29 cellular contexts compared by ENCODE assay signal in the genomic region with DNA sequence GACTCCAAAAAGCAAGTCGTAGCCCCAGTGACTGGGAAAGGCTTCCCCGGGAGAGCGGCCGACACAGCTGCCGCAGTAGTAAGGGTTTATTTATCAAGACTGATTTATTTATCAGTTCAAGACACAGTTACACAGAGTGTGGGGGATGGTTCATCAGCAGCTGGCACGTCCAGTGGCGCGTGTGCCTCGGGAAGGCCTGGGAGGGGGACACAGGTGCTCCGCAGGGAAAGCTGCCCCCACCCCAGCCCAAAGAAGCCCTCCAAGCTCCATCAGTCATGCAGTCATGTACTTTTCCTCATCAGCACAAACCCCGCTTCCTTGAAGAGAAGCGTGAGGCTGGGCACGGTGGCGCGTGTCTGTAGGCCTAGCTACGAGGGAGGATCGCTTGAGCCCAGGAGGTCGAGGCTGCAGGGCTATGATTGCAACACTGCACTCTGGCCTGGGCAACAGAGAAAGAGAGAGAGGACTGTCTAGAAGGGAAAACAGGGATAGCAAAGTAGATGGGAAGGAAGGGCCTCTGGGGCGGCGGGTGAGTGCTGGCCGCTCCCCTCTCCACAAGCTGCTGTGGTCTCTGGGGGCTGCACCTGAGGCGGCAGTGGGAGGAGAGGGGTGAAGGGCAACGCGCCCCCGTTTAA. TPM values are rescaled to one million over a fixed set of nuclear protein-coding genes. Genes with fewer than 3 reads are reported as not detected.
A peak's percentile ranks its signal among the peaks of the same experiment; 100 is the strongest.
DNase-seq lines count a peak whose midpoint lies in the region; FAIRE-seq and TF ChIP-seq lines count a peak whose summit lies in the region.
"Had no signal": no experiment of that assay in that cellular context is flagged by ENCODE, and none has a peak within 500 bp of the region (broad histone marks: within the 10 kb centered on the region; RNA-seq: fewer than 3 reads in every experiment).

No MANE protein-coding gene starts in this region.

- CTCF ChIA-PET in HEK293T (lab: Yijun Ruan, JAX) = no interaction called here

- peaks cover 0 to 82% (median 45%) of the 10 kb centered on the region in 11 experiments; a peak in 17 of 22 replicates for H4K20me1 ChIP-seq in BLaER1 treated with 17β-estradiol and CSF1 and Interleukin-3, amounts not matched to agents 10 nM and 100 nM
- H4K20me1 ChIP-seq in osteoblast (ENCODE audit: insufficient read depth, low read length) = no peaks in the 10 kb centered on the region

- H3K27me3 ChIP-seq in BLaER1 treated with 17β-estradiol and CSF1 and Interleukin-3, amounts not matched to agents 10 nM and 100 nM = peaks cover 0 to 70% (median 0%) of the 10 kb centered on the region in 11 experiments; a peak in 7 of 22 replicates
- peaks cover 10% of the 10 kb centered on the region for H3K27me3 ChIP-seq in osteoblast (ENCODE audit: insufficient read depth, low read length)
- H3K27me3 ChIP-seq: BE2C, breast epithelium, colonic mucosa, MG63, neutrophil, stomach, thyroid gland had no signal

- H3K4me1 ChIP-seq in BLaER1 treated with 17β-estradiol and CSF1 and Interleukin-3, amounts not matched to agents 10 nM and 100 nM = peaks cover 67 to 100% (median 96%) of the 10 kb centered on the region in 10 experiments
- H3K4me1 ChIP-seq in osteoblast (ENCODE audit: insufficient read depth, low read length) = peaks cover 10% of the 10 kb centered on the region
- H3K4me1 ChIP-seq: breast epithelium, Caco-2, colonic mucosa, HAP-1, psoas muscle had no signal

- H3K36me3 Mint-ChIP-seq in glutamatergic neuron (ENCODE audit: unreplicated experiment) = peaks cover 6% of the 10 kb centered on the region
- H3K36me3 Mint-ChIP-seq: activated naive CD4-positive, alpha-beta T cell treated with anti-CD3 and anti-CD28 coated beads, Interleukin-2, amount 10 ng/mL, durations not matched to agents 7 days and 5 days had no signal

- H3K27ac Mint-ChIP-seq in glutamatergic neuron (ENCODE audit: unreplicated experiment) = peak overlapping the region; percentile 84
- H3K27ac Mint-ChIP-seq: activated naive CD4-positive, alpha-beta T cell treated with anti-CD3 and anti-CD28 coated beads, Interleukin-2, amount 10 ng/mL, durations not matched to agents 7 days and 5 days had no signal

- POLR2A ChIA-PET in HEK293T (lab: Yijun Ruan, JAX) = no interaction called here

- FAIRE-seq in H54 (lab: Jason Lieb, UNC) = no peak

- peak overlapping the region in 3 of 10 experiments; percentile 27 to 46 (median 28); a peak in 5 of 20 replicates for H3K4me3 ChIP-seq in BLaER1 treated with 17β-estradiol and CSF1 and Interleukin-3, amounts not matched to agents 10 nM and 100 nM
- H3K4me3 ChIP-seq in NB4 (ENCODE audit: low read depth, low read length) (no peak overlapping the region), osteoblast (ENCODE audit: insufficient read depth, low read length) (no peak overlapping the region)
- H3K4me3 ChIP-seq: breast epithelium, colonic mucosa, HAP-1, MG63, psoas muscle, stomach, thyroid gland had no signal

- no peak for TF ChIP-seq POLR2A in NB4 (IDR thresholded peaks at IDR 0.05; ENCODE audit: extremely low read depth, insufficient read length)
- TF ChIP-seq POLR2A in H54 (IDR thresholded peaks at IDR 0.05; ENCODE audit: low read depth, low read length) = no peak

- H3K9ac ChIP-seq in BLaER1 treated with 17β-estradiol and CSF1 and Interleukin-3, amounts not matched to agents 10 nM and 100 nM = peak overlapping the region in 7 of 11 experiments; percentile 5 to 69 (median 61); a peak in 11 of 22 replicates

- peaks cover 0 to 8% (median under 1%) of the 10 kb centered on the region in 11 experiments; a peak in 12 of 22 replicates for H3K9me3 ChIP-seq in BLaER1 treated with 17β-estradiol and CSF1 and Interleukin-3, amounts not matched to agents 10 nM and 100 nM (replicated peaks in 1 of 11)
- no peaks in the 10 kb centered on the region for H3K9me3 ChIP-seq in osteoblast (ENCODE audit: low read depth, low read length)
- H3K9me3 ChIP-seq: BE2C, breast epithelium, Caco-2, colonic mucosa, HAP-1, MG63, neutrophil, psoas muscle, thyroid gland had no signal

- H3K27me3 Mint-ChIP-seq in glutamatergic neuron (ENCODE audit: unreplicated experiment) = peaks cover 21% of the 10 kb centered on the region
- H3K27me3 Mint-ChIP-seq: activated naive CD4-positive, alpha-beta T cell treated with anti-CD3 and anti-CD28 coated beads, Interleukin-2, amount 10 ng/mL, durations not matched to agents 7 days and 5 days had no signal

- 0 out of 22 replicates have a peak, but pooled peaks cover 0 to 4% (median 0%) of the 10 kb centered on the region in 11 experiments for H3K36me3 ChIP-seq in BLaER1 treated with 17β-estradiol and CSF1 and Interleukin-3, amounts not matched to agents 10 nM and 100 nM
- no peaks in the 10 kb centered on the region for H3K36me3 ChIP-seq in osteoblast (ENCODE audit: insufficient read depth, low read length)
- H3K36me3 ChIP-seq: BE2C, breast epithelium, colonic mucosa, HAP-1, MG63, neutrophil had no signal

- peaks cover 32% of the 10 kb centered on the region for H3K4me1 Mint-ChIP-seq in glutamatergic neuron (ENCODE audit: low read depth, unreplicated experiment)
- H3K4me1 Mint-ChIP-seq: activated naive CD4-positive, alpha-beta T cell treated with anti-CD3 and anti-CD28 coated beads, Interleukin-2, amount 10 ng/mL, durations not matched to agents 7 days and 5 days had no signal

- DNase-seq in NB4 (ENCODE audit: low read depth) (peak; percentile 23), glutamatergic neuron (peak; percentile 12), osteoblast (ENCODE audit: insufficient read length, low spot score, missing footprints) (peak; percentile 78), H54 (ENCODE audit: insufficient read length, low spot score) (no peak), dermis blood vessel endothelial cell (no peak), HEK293T (ENCODE audit: extremely low spot score) (no peak), NCI-H187 (lab: John Stamatoyannopoulos, UW) (no peak)
- DNase-seq: activated naive CD4-positive, alpha-beta T cell treated with anti-CD3 and anti-CD28 coated beads, Interleukin-2, amount 10 ng/mL, durations not matched to agents 7 days and 5 days; BE2C; Caco-2; colonic mucosa; DMS79; effector memory CD4-positive, alpha-beta T cell; erythroblast; GDM1; KG1; kidney glomerular epithelial cell; mesenchymal stem cell; MG63; stimulated activated CD8-positive, alpha-beta memory T cell treated with anti-CD3 and anti-CD28 coated beads, Interleukin-4, amount 100 ng/mL, for 48 hours; stomach; T1000; thyroid gland had no signal

- TF ChIP-seq CTCF in NB4 (IDR thresholded peaks at IDR 0.05; ENCODE audit: low read depth, low read length) = no peak
- no peak for TF ChIP-seq CTCF in glutamatergic neuron (IDR thresholded peaks at IDR 0.05; ENCODE audit: partially characterized antibody, unreplicated experiment)
- TF ChIP-seq CTCF in osteoblast (IDR thresholded peaks at IDR 0.05; ENCODE audit: extremely low read depth, low read depth, low read length) = no peak

- peaks cover 19% of the 10 kb centered on the region for H3K9me3 Mint-ChIP-seq in glutamatergic neuron (ENCODE audit: unreplicated experiment)
- H3K9me3 Mint-ChIP-seq: activated naive CD4-positive, alpha-beta T cell treated with anti-CD3 and anti-CD28 coated beads, Interleukin-2, amount 10 ng/mL, durations not matched to agents 7 days and 5 days; activated T-helper 1 cell treated with anti-CD3 and anti-CD28 coated beads, Interleukin-12 subunit alpha, Interleukin-12 subunit beta, Interleukin-2, Interleukin-4 antibody, amounts not matched to agents 30 ng/mL and 10 ng/mL and 1 ng/mL, durations not matched to agents 14 hours and 24 hours and 36 hours had no signal

- H2AFZ ChIP-seq in osteoblast (ENCODE audit: low read length) = no peak overlapping the region

- peak overlapping the region; percentile 16 for H3K4me3 Mint-ChIP-seq in glutamatergic neuron (ENCODE audit: unreplicated experiment)
- H3K4me3 Mint-ChIP-seq: activated naive CD4-positive, alpha-beta T cell treated with anti-CD3 and anti-CD28 coated beads, Interleukin-2, amount 10 ng/mL, durations not matched to agents 7 days and 5 days; activated T-helper 1 cell treated with anti-CD3 and anti-CD28 coated beads, Interleukin-12 subunit alpha, Interleukin-12 subunit beta, Interleukin-2, Interleukin-4 antibody, amounts not matched to agents 30 ng/mL and 10 ng/mL and 1 ng/mL, durations not matched to agents 14 hours and 24 hours and 36 hours had no signal

- H3K4me2 ChIP-seq in BLaER1 treated with 17β-estradiol and CSF1 and Interleukin-3, amounts not matched to agents 10 nM and 100 nM = peak overlapping the region; percentile 67 to 97 (median 90)
- H3K4me2 ChIP-seq in osteoblast (ENCODE audit: insufficient read depth, low read length) = no peak overlapping the region

- H3K27ac ChIP-seq in BLaER1 treated with 17β-estradiol and CSF1 and Interleukin-3, amounts not matched to agents 10 nM and 100 nM = peak overlapping the region in 7 of 11 experiments; percentile 30 to 75 (median 60); a peak in 12 of 22 replicates
- H3K27ac ChIP-seq in osteoblast (ENCODE audit: low read depth, low read length) = no peak overlapping the region
- H3K27ac ChIP-seq: breast epithelium, colonic mucosa, neutrophil, psoas muscle, thyroid gland had no signal

- H3K79me2 ChIP-seq in osteoblast (ENCODE audit: insufficient read depth, low read length) = no peaks in the 10 kb centered on the region

TF ChIP-seq in HEK293T, 16 proteins besides CTCF, POLR2A, EP300 and RAD21:
- TF ChIP-seq FOXA1 (IDR thresholded peaks at IDR 0.05) = no peak
- no peak for TF ChIP-seq NFRKB (IDR thresholded peaks at IDR 0.05)
- no peak for TF ChIP-seq FOXM1 (IDR thresholded peaks at IDR 0.05; ENCODE audit: borderline replicate concordance)
- TF ChIP-seq, protein P1, sequence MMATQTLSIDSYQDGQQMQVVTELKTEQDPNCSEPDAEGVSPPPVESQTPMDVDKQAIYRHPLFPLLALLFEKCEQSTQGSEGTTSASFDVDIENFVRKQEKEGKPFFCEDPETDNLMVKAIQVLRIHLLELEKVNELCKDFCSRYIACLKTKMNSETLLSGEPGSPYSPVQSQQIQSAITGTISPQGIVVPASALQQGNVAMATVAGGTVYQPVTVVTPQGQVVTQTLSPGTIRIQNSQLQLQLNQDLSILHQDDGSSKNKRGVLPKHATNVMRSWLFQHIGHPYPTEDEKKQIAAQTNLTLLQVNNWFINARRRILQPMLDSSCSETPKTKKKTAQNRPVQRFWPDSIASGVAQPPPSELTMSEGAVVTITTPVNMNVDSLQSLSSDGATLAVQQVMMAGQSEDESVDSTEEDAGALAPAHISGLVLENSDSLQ (IDR thresholded peaks at IDR 0.05) = no peak
- no peak for TF ChIP-seq TARDBP (IDR thresholded peaks at IDR 0.05)
- TF ChIP-seq ELF4 (IDR thresholded peaks at IDR 0.05) = no peak
- TF ChIP-seq CTBP1 (IDR thresholded peaks at IDR 0.05; ENCODE audit: borderline replicate concordance) = no peak
- no peak for TF ChIP-seq SUZ12 (IDR thresholded peaks at IDR 0.05)
- no peak for TF ChIP-seq LEF1 (IDR thresholded peaks at IDR 0.05; ENCODE audit: borderline replicate concordance)
- no peak for TF ChIP-seq BHLHE40 (IDR thresholded peaks at IDR 0.05; ENCODE audit: borderline replicate concordance)
- TF ChIP-seq ZNF384 (IDR thresholded peaks at IDR 0.05) = no peak
- TF ChIP-seq ARNT (IDR thresholded peaks at IDR 0.05) = no peak

RNA-seq across cellular contexts. Expression of a gene that starts 53.2 kb away (rescaled TPM):
- total RNA-seq in glutamatergic neuron (ENCODE audit: unreplicated experiment) (120 TPM), osteoblast (0.29 and 0.72 TPM in 2 replicates), dermis blood vessel endothelial cell (20.6 and 22.8 TPM in 2 replicates)

Comparison
In these comparisons a context has a peak if more than half of its experiments do, and no peak if none do; other contexts are left out.
1. DNase-seq: peak in NB4 (single experiment), glutamatergic neuron (single experiment) and osteoblast (single experiment); none in H54 (single experiment), dermis blood vessel endothelial cell (single experiment), HEK293T (single experiment) and NCI-H187 (0 of 2).
2. RNA of a gene that starts 53.2 kb away (total RNA-seq): 120 TPM in glutamatergic neuron (single experiment) and 20.6 to 22.8 TPM in dermis blood vessel endothelial cell; 0.29 to 0.72 TPM in osteoblast; every median in the first group is over 10 times any median in the second.